Comparison of ENCODE assay signal across 1 cellular context in genomic region chr3:177338697-177339219, GRCh38.
TF ChIP-seq lines count a peak whose summit lies in the region.

No MANE protein-coding gene starts in this region.

TF ChIP-seq in HepG2, 621 proteins besides CTCF, POLR2A, EP300 and RAD21 (continued from another document and continues in another):
- TF ChIP-seq ZBTB40 (IDR thresholded peaks at IDR 0.05) (no peak), ZBTB40 (CRISPR knock-in tag; IDR thresholded peaks at IDR 0.05) (no peak), MAZ (IDR thresholded peaks at IDR 0.05; ENCODE audit: borderline replicate concordance, low read depth, low read length) (no peak), MAZ (CRISPR knock-in tag; IDR thresholded peaks at IDR 0.05; ENCODE audit: low read depth) (no peak), MLLT10 (CRISPR knock-in tag; IDR thresholded peaks at IDR 0.05) (no peak), PITX1 (CRISPR knock-in tag; IDR thresholded peaks at IDR 0.05) (peak; percentile 97), ZBTB38 (CRISPR knock-in tag; IDR thresholded peaks at IDR 0.05) (no peak), ZBTB37 (CRISPR knock-in tag; IDR thresholded peaks at IDR 0.05) (no peak), UBTF (CRISPR knock-in tag; IDR thresholded peaks at IDR 0.05) (peak; percentile 33; the same call in 1 of the 2 replicates), PBX2 (CRISPR knock-in tag; IDR thresholded peaks at IDR 0.05) (no peak), MED1 (CRISPR knock-in tag; IDR thresholded peaks at IDR 0.05) (peak; percentile 85), ZNF577 (CRISPR knock-in tag; IDR thresholded peaks at IDR 0.05; ENCODE audit: borderline replicate concordance, low read depth) (no peak), BHLHE40 (IDR thresholded peaks at IDR 0.05; ENCODE audit: low read length) (no peak), SP4 (CRISPR knock-in tag; IDR thresholded peaks at IDR 0.05) (no peak), NFKB2 (CRISPR knock-in tag; IDR thresholded peaks at IDR 0.05; ENCODE audit: borderline replicate concordance) (no peak), CHD2 (IDR thresholded peaks at IDR 0.05; ENCODE audit: low read depth, low read length) (no peak), KDM6A (CRISPR knock-in tag; IDR thresholded peaks at IDR 0.05; ENCODE audit: low read depth) (0 out of 2 replicates have a peak, but pooled peaks have one; percentile 43), MAX (IDR thresholded peaks at IDR 0.05) (no peak), FOSL1 (CRISPR knock-in tag; IDR thresholded peaks at IDR 0.05; ENCODE audit: borderline replicate concordance) (no peak), CBFB (CRISPR knock-in tag; IDR thresholded peaks at IDR 0.05) (no peak), ATF2 (CRISPR knock-in tag; IDR thresholded peaks at IDR 0.05) (peak; percentile 62), MLXIP (CRISPR knock-in tag; IDR thresholded peaks at IDR 0.05; ENCODE audit: borderline replicate concordance) (no peak), ZSCAN20 (CRISPR knock-in tag; IDR thresholded peaks at IDR 0.05; ENCODE audit: borderline replicate concordance) (no peak), ZMYM4 (CRISPR knock-in tag; IDR thresholded peaks at IDR 0.05) (peak; percentile 53), ATF7-NPFF (CRISPR knock-in tag; IDR thresholded peaks at IDR 0.05; ENCODE audit: low read depth) (no peak), MXD4 (CRISPR knock-in tag; IDR thresholded peaks at IDR 0.05) (no peak; the same call in 1 of the 2 replicates), ATM (IDR thresholded peaks at IDR 0.05; ENCODE audit: borderline replicate concordance) (no peak), AKNA (CRISPR knock-in tag; IDR thresholded peaks at IDR 0.05; ENCODE audit: borderline replicate concordance) (no peak), MEIS1 (CRISPR knock-in tag; IDR thresholded peaks at IDR 0.05; ENCODE audit: borderline replicate concordance) (no peak), ZBTB3 (CRISPR knock-in tag; IDR thresholded peaks at IDR 0.05; ENCODE audit: borderline replicate concordance, low read depth) (no peak), MLX (CRISPR knock-in tag; IDR thresholded peaks at IDR 0.05) (peak; percentile 75), NR2F6 (IDR thresholded peaks at IDR 0.05) (peak; percentile 65), NR2F6 (CRISPR knock-in tag; IDR thresholded peaks at IDR 0.05) (peak; percentile 55; the same call in 1 of the 2 replicates)
